36 cellular contexts compared by ENCODE assay signal in the genomic region with DNA sequence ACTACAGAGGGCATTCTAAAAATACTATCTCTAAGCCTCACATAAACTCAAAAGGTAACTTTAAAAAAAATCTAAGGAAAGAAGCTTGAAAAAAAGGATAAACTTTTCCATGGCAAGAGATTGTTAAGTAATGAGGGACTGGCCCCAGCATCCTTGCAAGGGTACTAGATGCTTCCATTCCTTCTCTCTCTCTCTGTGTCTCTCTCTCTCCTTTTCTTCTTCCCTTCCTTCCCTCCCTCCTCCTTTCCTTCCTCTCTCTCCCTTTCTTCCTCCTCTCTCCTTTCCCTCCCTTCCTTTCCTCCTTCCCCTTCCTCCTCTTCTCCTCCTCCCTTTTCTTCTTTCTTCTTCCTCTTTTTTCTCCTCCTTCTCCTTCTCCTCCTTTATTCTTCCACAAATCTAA. TPM values are rescaled to one million over a fixed set of nuclear protein-coding genes. Genes with fewer than 3 reads are reported as not detected.
"Had no signal": no experiment of that assay in that cellular context is flagged by ENCODE, and none has a peak within 500 bp of the region (broad histone marks: within the 10 kb centered on the region; RNA-seq: fewer than 3 reads in every experiment).

No MANE protein-coding gene starts in this region.

- H3K36me3 ChIP-seq: adrenal gland, ascending aorta, brain microvascular endothelial cell, breast epithelium, cardiac muscle cell had no signal

- ATAC-seq: activated naive CD4-positive, alpha-beta T cell treated with anti-CD3 and anti-CD28 coated beads, Interleukin-2, amount 50 U/mL, for 72 hours; activated naive CD8-positive, alpha-beta T cell treated with anti-CD3 and anti-CD28 coated beads, Interleukin-2, amount 50 U/mL, for 24 hours; activated T-cell treated with anti-CD3 and anti-CD28 coated beads, Interleukin-2, amount 50 U/mL, for 4 hours; activated T-cell treated with anti-CD3 and anti-CD28 coated beads, Interleukin-2, amount 50 U/mL, for 72 hours; activated T-helper 17 cell treated with anti-CD3 and anti-CD28 coated beads, Interleukin-2, amount 50 U/mL, for 72 hours; body of pancreas had no signal

- H3K4me1 ChIP-seq: adrenal gland, ascending aorta, body of pancreas, breast epithelium had no signal

- DNase-seq: activated effector memory CD4-positive, alpha-beta T cell treated with anti-CD3 and anti-CD28 coated beads, Interleukin-2, amount 50 U/mL, for 16 hours; activated effector memory CD4-positive, alpha-beta T cell treated with Interleukin-2 at 50 U/mL for 16 hours; activated gamma-delta T cell; activated gamma-delta T cell treated with Interleukin-2 at 50 U/mL for 16 hours; activated naive CD4-positive, alpha-beta T cell; activated naive CD4-positive, alpha-beta T cell treated with anti-CD3 and anti-CD28 coated beads for 36 hours; activated naive CD4-positive, alpha-beta T cell treated with anti-CD3 and anti-CD28 coated beads, Interleukin-2, amount 10 ng/mL, durations not matched to agents 7 days and 5 days; activated naive CD4-positive, alpha-beta T cell treated with anti-CD3 and anti-CD28 coated beads, Interleukin-2, amount 50 U/mL, for 16 hours; activated naive CD4-positive, alpha-beta T cell treated with Interleukin-2 at 50 U/mL for 16 hours; activated naive CD8-positive, alpha-beta T cell treated with anti-CD3 and anti-CD28 coated beads for 36 hours; activated naive CD8-positive, alpha-beta T cell treated with anti-CD3 and anti-CD28 coated beads, Interleukin-2, amount 10 ng/mL, durations not matched to agents 7 days and 5 days; activated naive CD8-positive, alpha-beta T cell treated with anti-CD3 and anti-CD28 coated beads, Interleukin-2, amount 50 U/mL, for 24 hours; activated T-cell treated with anti-CD3 and anti-CD28 coated beads, Interleukin-2, amount 50 U/mL, for 1 hour; activated T-cell treated with anti-CD3 and anti-CD28 coated beads, Interleukin-2, amount 50 U/mL, for 24 hours; activated T-cell treated with anti-CD3 and anti-CD28 coated beads, Interleukin-2, amount 50 U/mL, for 4 hours; activated T-cell treated with anti-CD3 and anti-CD28 coated beads, Interleukin-2, amount 50 U/mL, for 48 hours; activated T-cell treated with anti-CD3 and anti-CD28 coated beads, Interleukin-2, amount 50 U/mL, for 72 hours; adrenal gland; amniotic stem cell; amygdala; anterior cingulate cortex; aorta; body of pancreas; brain microvascular endothelial cell; caudate nucleus; central memory CD4-positive, alpha-beta T cell; cerebellar nuclear complex had no signal

- H3K27ac ChIP-seq: adrenal gland, ascending aorta, body of pancreas, brain microvascular endothelial cell, breast epithelium, cardiac muscle cell had no signal

- H3K4me3 ChIP-seq: adrenal gland, ascending aorta, body of pancreas, breast epithelium, cardiac muscle cell had no signal

- H3K27me3 ChIP-seq: adrenal gland, ascending aorta, body of pancreas, brain microvascular endothelial cell, breast epithelium, cardiac muscle cell had no signal

- FAIRE-seq: astrocyte, bronchial epithelial cell had no signal

- H3K9me3 ChIP-seq: adrenal gland, ascending aorta, body of pancreas, breast epithelium had no signal

RNA-seq across cellular contexts. Expression of a gene that starts 23.8 kb away (rescaled TPM):
- total RNA-seq: activated naive CD4-positive, alpha-beta T cell treated with anti-CD3 and anti-CD28 coated beads for 36 hours; activated naive CD4-positive, alpha-beta T cell treated with anti-CD3 and anti-CD28 coated beads, Interleukin-2, amount 50 U/mL, for 72 hours; activated naive CD8-positive, alpha-beta T cell treated with anti-CD3 and anti-CD28 coated beads for 36 hours; activated naive CD8-positive, alpha-beta T cell treated with anti-CD3 and anti-CD28 coated beads, Interleukin-2, amount 10 ng/mL, durations not matched to agents 7 days and 5 days; activated T-cell treated with anti-CD3 and anti-CD28 coated beads, Interleukin-2, amount 50 U/mL, for 4 hours; activated T-cell treated with anti-CD3 and anti-CD28 coated beads, Interleukin-2, amount 50 U/mL, for 72 hours; activated T-helper 1 cell treated with anti-CD3 and anti-CD28 coated beads, Interleukin-12 subunit alpha, Interleukin-12 subunit beta, Interleukin-2, Interleukin-4 antibody, amounts not matched to agents 30 ng/mL and 10 ng/mL and 1 ng/mL, durations not matched to agents 14 hours and 24 hours and 36 hours; activated T-helper 17 cell treated with anti-CD3 and anti-CD28 coated beads, Interleukin-2, amount 50 U/mL, for 72 hours; activated T-helper 2 cell treated with anti-CD3 and anti-CD28 coated beads, Interferon-gamma antibody, Interleukin-2, Interleukin-4, amounts not matched to agents 10 μg/mL and 5 μg/mL and 100 μg/mL, durations not matched to agents 14 hours and 24 hours and 36 hours had no signal
